In genomic region chr6:40542175-40542764, GRCh38 we compare ENCODE assay signal across 20 cellular contexts. TPM values are rescaled to one million over a fixed set of nuclear protein-coding genes. Genes with fewer than 3 reads are reported as not detected.
"Had no signal": no experiment of that assay in that cellular context is flagged by ENCODE, and none has a peak within 500 bp of the region (broad histone marks: within the 10 kb centered on the region; RNA-seq: fewer than 3 reads in every experiment).

No MANE protein-coding gene starts in this region.

- H3K9me3 Mint-ChIP-seq: activated naive CD8-positive, alpha-beta T cell treated with anti-CD3 and anti-CD28 coated beads for 36 hours; immature natural killer cell; memory B cell; stimulated activated naive B cell treated with anti-CD40 and anti-IgM and Interleukin-4, amounts not matched to agents 10 μg/mL and 1 μg/mL and 100 μg/mL, for 72 hours had no signal

- H3K27me3 Mint-ChIP-seq: naive B cell; stimulated activated naive B cell treated with anti-CD40 and anti-IgM and Interleukin-4, amounts not matched to agents 10 μg/mL and 1 μg/mL and 100 μg/mL, for 72 hours had no signal

- H3K4me1 Mint-ChIP-seq: activated naive CD8-positive, alpha-beta T cell treated with anti-CD3 and anti-CD28 coated beads for 36 hours; immature natural killer cell; memory B cell; naive B cell; stimulated activated naive B cell treated with anti-CD40 and anti-IgM and Interleukin-4, amounts not matched to agents 10 μg/mL and 1 μg/mL and 100 μg/mL, for 72 hours had no signal

- H3K4me3 ChIP-seq: coronary artery, gastrocnemius medialis, heart left ventricle, mucosa of descending colon had no signal

- H3K36me3 Mint-ChIP-seq: activated naive CD8-positive, alpha-beta T cell treated with anti-CD3 and anti-CD28 coated beads for 36 hours; immature natural killer cell; memory B cell; naive B cell; stimulated activated naive B cell treated with anti-CD40 and anti-IgM and Interleukin-4, amounts not matched to agents 10 μg/mL and 1 μg/mL and 100 μg/mL, for 72 hours had no signal

- H3K9ac ChIP-seq: parathyroid adenoma had no signal

- H3K27me3 ChIP-seq: gastrocnemius medialis had no signal

- DNase-seq: activated CD4-positive, alpha-beta T cell treated with anti-CD3 and anti-CD28 coated beads, Interleukin-2, amount 50 U/mL, for 1 hour; activated gamma-delta T cell; activated naive CD8-positive, alpha-beta T cell treated with anti-CD3 and anti-CD28 coated beads for 36 hours; amniotic stem cell; central memory CD4-positive, alpha-beta T cell; gastrocnemius medialis; heart left ventricle; immature natural killer cell; mucosa of descending colon; naive B cell; stimulated activated CD4-positive, alpha-beta T cell treated with anti-CD3 and anti-CD28 coated beads, Interleukin-4, amount 100 ng/mL, for 4 hours; stimulated activated naive B cell treated with anti-CD40 and anti-IgM and Interleukin-4, amounts not matched to agents 10 μg/mL and 1 μg/mL and 100 μg/mL, for 72 hours; T-helper 1 cell; T-helper 9 cell had no signal

- H3K4me1 ChIP-seq: gastrocnemius medialis, heart left ventricle, parathyroid adenoma had no signal

- H3K36me3 ChIP-seq: gastrocnemius medialis, heart left ventricle, neutrophil had no signal

- H3K27ac ChIP-seq: coronary artery, gastrocnemius medialis, heart left ventricle, neutrophil, parathyroid adenoma had no signal

- H3K4me3 Mint-ChIP-seq: activated naive CD8-positive, alpha-beta T cell treated with anti-CD3 and anti-CD28 coated beads for 36 hours; immature natural killer cell; memory B cell; naive B cell; stimulated activated naive B cell treated with anti-CD40 and anti-IgM and Interleukin-4, amounts not matched to agents 10 μg/mL and 1 μg/mL and 100 μg/mL, for 72 hours had no signal

- ATAC-seq: gastrocnemius medialis; heart left ventricle; mucosa of descending colon; sciatic nerve; stimulated activated naive B cell treated with anti-CD40 and anti-IgM and Interleukin-4, amounts not matched to agents 10 μg/mL and 1 μg/mL and 100 μg/mL, for 72 hours had no signal

- H2AFZ ChIP-seq: parathyroid adenoma had no signal

- H3K79me2 ChIP-seq: parathyroid adenoma had no signal

- H3K9me3 ChIP-seq: gastrocnemius medialis, heart left ventricle, mucosa of descending colon, neutrophil had no signal

- H3K27ac Mint-ChIP-seq: activated naive CD8-positive, alpha-beta T cell treated with anti-CD3 and anti-CD28 coated beads for 36 hours; immature natural killer cell; memory B cell; stimulated activated naive B cell treated with anti-CD40 and anti-IgM and Interleukin-4, amounts not matched to agents 10 μg/mL and 1 μg/mL and 100 μg/mL, for 72 hours had no signal

RNA-seq across cellular contexts. Expression of gene LRFN2, which starts 44.9 kb away (rescaled TPM):
- total RNA-seq: activated CD8-positive, alpha-beta memory T cell treated with anti-CD3 and anti-CD28 coated beads for 36 hours; activated naive CD8-positive, alpha-beta T cell treated with anti-CD3 and anti-CD28 coated beads for 36 hours; gastrocnemius medialis; heart left ventricle had no signal
- polyA plus RNA-seq: heart left ventricle had no signal
